In the genomic region with DNA sequence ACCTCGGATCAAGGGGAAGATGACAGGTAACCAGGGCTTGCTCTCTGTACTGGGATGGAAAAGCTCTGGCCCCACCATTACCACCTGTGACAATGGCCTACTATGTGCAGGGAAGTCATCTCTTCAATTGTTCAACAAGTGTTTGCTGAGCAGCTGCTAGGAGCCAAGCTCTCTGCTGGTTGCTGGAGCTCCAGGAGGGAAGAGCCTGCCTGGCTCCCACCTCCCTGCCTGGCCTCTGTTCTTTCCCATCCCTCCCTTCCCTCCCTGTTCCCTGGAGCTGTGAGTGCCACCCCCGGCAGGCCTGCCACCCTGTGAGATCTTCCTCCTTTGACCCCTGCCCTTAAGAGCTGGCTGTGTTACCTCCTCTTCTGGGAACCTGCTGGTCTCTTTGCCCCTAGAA, we compare ENCODE assay signal across 1 cellular context.
TF ChIP-seq lines count a peak whose summit lies in the region.

No MANE protein-coding gene starts in this region.

TF ChIP-seq in GM23338, 12 proteins besides CTCF, POLR2A, EP300 and RAD21 (continued from another document):
- TF ChIP-seq, protein P1, sequence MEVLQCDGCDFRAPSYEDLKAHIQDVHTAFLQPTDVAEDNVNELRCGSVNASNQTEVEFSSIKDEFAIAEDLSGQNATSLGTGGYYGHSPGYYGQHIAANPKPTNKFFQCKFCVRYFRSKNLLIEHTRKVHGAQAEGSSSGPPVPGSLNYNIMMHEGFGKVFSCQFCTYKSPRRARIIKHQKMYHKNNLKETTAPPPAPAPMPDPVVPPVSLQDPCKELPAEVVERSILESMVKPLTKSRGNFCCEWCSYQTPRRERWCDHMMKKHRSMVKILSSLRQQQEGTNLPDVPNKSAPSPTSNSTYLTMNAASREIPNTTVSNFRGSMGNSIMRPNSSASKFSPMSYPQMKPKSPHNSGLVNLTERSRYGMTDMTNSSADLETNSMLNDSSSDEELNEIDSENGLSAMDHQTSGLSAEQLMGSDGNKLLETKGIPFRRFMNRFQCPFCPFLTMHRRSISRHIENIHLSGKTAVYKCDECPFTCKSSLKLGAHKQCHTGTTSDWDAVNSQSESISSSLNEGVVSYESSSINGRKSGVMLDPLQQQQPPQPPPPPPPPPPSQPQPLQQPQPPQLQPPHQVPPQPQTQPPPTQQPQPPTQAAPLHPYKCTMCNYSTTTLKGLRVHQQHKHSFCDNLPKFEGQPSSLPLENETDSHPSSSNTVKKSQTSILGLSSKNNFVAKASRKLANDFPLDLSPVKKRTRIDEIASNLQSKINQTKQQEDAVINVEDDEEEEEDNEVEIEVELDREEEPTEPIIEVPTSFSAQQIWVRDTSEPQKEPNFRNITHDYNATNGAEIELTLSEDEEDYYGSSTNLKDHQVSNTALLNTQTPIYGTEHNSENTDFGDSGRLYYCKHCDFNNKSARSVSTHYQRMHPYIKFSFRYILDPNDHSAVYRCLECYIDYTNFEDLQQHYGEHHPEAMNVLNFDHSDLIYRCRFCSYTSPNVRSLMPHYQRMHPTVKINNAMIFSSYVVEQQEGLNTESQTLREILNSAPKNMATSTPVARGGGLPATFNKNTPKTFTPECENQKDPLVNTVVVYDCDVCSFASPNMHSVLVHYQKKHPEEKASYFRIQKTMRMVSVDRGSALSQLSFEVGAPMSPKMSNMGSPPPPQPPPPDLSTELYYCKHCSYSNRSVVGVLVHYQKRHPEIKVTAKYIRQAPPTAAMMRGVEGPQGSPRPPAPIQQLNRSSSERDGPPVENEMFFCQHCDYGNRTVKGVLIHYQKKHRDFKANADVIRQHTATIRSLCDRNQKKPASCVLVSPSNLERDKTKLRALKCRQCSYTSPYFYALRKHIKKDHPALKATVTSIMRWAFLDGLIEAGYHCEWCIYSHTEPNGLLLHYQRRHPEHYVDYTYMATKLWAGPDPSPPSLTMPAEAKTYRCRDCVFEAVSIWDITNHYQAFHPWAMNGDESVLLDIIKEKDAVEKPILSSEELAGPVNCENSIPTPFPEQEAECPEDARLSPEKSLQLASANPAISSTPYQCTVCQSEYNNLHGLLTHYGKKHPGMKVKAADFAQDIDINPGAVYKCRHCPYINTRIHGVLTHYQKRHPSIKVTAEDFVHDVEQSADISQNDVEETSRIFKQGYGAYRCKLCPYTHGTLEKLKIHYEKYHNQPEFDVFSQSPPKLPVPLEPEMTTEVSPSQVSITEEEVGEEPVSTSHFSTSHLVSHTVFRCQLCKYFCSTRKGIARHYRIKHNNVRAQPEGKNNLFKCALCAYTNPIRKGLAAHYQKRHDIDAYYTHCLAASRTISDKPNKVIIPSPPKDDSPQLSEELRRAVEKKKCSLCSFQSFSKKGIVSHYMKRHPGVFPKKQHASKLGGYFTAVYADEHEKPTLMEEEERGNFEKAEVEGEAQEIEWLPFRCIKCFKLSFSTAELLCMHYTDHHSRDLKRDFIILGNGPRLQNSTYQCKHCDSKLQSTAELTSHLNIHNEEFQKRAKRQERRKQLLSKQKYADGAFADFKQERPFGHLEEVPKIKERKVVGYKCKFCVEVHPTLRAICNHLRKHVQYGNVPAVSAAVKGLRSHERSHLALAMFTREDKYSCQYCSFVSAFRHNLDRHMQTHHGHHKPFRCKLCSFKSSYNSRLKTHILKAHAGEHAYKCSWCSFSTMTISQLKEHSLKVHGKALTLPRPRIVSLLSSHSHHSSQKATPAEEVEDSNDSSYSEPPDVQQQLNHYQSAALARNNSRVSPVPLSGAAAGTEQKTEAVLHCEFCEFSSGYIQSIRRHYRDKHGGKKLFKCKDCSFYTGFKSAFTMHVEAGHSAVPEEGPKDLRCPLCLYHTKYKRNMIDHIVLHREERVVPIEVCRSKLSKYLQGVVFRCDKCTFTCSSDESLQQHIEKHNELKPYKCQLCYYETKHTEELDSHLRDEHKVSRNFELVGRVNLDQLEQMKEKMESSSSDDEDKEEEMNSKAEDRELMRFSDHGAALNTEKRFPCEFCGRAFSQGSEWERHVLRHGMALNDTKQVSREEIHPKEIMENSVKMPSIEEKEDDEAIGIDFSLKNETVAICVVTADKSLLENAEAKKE (CRISPR knock-in tag; IDR thresholded peaks at IDR 0.05): no peak
- TF ChIP-seq EZH2phosphoT487 (IDR thresholded peaks at IDR 0.05; ENCODE audit: unreplicated experiment) (no peak), EZH2 (IDR thresholded peaks at IDR 0.05; ENCODE audit: low read depth, unreplicated experiment) (no peak), POLR2AphosphoS5 (IDR thresholded peaks at IDR 0.05; ENCODE audit: low read depth) (no peak), STAT1 (IDR thresholded peaks at IDR 0.05; ENCODE audit: unreplicated experiment) (no peak), NANOG (IDR thresholded peaks at IDR 0.05; ENCODE audit: borderline replicate concordance) (no peak), CREB1 (CRISPR knock-in tag; IDR thresholded peaks at IDR 0.05; ENCODE audit: low read depth) (no peak), ZNF331 (CRISPR knock-in tag; IDR thresholded peaks at IDR 0.05; ENCODE audit: low read depth) (no peak)
- TF ChIP-seq, protein P2, sequence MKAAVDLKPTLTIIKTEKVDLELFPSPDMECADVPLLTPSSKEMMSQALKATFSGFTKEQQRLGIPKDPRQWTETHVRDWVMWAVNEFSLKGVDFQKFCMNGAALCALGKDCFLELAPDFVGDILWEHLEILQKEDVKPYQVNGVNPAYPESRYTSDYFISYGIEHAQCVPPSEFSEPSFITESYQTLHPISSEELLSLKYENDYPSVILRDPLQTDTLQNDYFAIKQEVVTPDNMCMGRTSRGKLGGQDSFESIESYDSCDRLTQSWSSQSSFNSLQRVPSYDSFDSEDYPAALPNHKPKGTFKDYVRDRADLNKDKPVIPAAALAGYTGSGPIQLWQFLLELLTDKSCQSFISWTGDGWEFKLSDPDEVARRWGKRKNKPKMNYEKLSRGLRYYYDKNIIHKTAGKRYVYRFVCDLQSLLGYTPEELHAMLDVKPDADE (IDR thresholded peaks at IDR 0.05): no peak
- TF ChIP-seq, protein P3, sequence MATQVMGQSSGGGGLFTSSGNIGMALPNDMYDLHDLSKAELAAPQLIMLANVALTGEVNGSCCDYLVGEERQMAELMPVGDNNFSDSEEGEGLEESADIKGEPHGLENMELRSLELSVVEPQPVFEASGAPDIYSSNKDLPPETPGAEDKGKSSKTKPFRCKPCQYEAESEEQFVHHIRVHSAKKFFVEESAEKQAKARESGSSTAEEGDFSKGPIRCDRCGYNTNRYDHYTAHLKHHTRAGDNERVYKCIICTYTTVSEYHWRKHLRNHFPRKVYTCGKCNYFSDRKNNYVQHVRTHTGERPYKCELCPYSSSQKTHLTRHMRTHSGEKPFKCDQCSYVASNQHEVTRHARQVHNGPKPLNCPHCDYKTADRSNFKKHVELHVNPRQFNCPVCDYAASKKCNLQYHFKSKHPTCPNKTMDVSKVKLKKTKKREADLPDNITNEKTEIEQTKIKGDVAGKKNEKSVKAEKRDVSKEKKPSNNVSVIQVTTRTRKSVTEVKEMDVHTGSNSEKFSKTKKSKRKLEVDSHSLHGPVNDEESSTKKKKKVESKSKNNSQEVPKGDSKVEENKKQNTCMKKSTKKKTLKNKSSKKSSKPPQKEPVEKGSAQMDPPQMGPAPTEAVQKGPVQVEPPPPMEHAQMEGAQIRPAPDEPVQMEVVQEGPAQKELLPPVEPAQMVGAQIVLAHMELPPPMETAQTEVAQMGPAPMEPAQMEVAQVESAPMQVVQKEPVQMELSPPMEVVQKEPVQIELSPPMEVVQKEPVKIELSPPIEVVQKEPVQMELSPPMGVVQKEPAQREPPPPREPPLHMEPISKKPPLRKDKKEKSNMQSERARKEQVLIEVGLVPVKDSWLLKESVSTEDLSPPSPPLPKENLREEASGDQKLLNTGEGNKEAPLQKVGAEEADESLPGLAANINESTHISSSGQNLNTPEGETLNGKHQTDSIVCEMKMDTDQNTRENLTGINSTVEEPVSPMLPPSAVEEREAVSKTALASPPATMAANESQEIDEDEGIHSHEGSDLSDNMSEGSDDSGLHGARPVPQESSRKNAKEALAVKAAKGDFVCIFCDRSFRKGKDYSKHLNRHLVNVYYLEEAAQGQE (IDR thresholded peaks at IDR 0.05; ENCODE audit: unreplicated experiment): no peak
